ENCODE assay signal across 7 cellular contexts in genomic region chr17:65560628-65561371, GRCh38. TPM values are rescaled to one million over a fixed set of nuclear protein-coding genes. Genes with fewer than 3 reads are reported as not detected.
A peak's percentile ranks its signal among the peaks of the same experiment; 100 is the strongest.
DNase-seq lines count a peak whose midpoint lies in the region; ATAC-seq and TF ChIP-seq lines count a peak whose summit lies in the region.

No MANE protein-coding gene starts in this region.

- H3K9me3 ChIP-seq in OCI-LY3 (ENCODE audit: insufficient read depth, low read length) (no peaks in the 10 kb centered on the region), esophagus squamous epithelium (no peaks in the 10 kb centered on the region), mucosa of stomach (ENCODE audit: control insufficient read depth, low read length) (no peaks in the 10 kb centered on the region)

- peak in 2 of 4 donors; percentile 50 to 66 for TF ChIP-seq POLR2A in esophagus squamous epithelium (IDR thresholded peaks at IDR 0.05)

- H3K4me2 ChIP-seq in OCI-LY3 (ENCODE audit: low read length), result peak overlapping the region; percentile 58

- DNase-seq in HK-2 (ENCODE audit: unreplicated experiment), result peak; percentile 60
- peak; percentile 65 for DNase-seq in activated T-helper 1 cell treated with Interleukin-2 at 50 U/mL for 16 hours (ENCODE audit: low read depth)
- peak; percentile 21 for DNase-seq in esophagus squamous epithelium (lab: John Stamatoyannopoulos, UW)
- DNase-seq in stimulated activated CD8-positive, alpha-beta memory T cell treated with anti-CD3 and anti-CD28 coated beads, Interleukin-4, amount 100 ng/mL, for 4 hours (ENCODE audit: low read depth in 2 of 2, low spot score in 1 of 2), result peak; percentile 29 to 31

- peak overlapping the region; percentile 82 for H3K4me3 ChIP-seq in OCI-LY3 (ENCODE audit: low read length)
- peak overlapping the region in 2 of 4 donors; percentile 62 to 65 for H3K4me3 ChIP-seq in esophagus squamous epithelium
- no peak overlapping the region for H3K4me3 ChIP-seq in mucosa of stomach (ENCODE audit: low read length)

- intact Hi-C loops in esophagus squamous epithelium (cut with DNase I), result no loop called here

- H3K4me1 ChIP-seq in OCI-LY3 (ENCODE audit: low read length), result peaks cover 25% of the 10 kb centered on the region
- H3K4me1 ChIP-seq in esophagus squamous epithelium, result peaks cover 3 to 28% (median 16%) of the 10 kb centered on the region in 3 donors
- peaks cover 29% of the 10 kb centered on the region for H3K4me1 ChIP-seq in mucosa of stomach (ENCODE audit: control insufficient read depth, insufficient read depth, low read length)

- H3K27ac ChIP-seq in OCI-LY3 (ENCODE audit: low read length), result peak overlapping the region; percentile 61
- peak overlapping the region in 1 of 4 donors; percentile 90 for H3K27ac ChIP-seq in esophagus squamous epithelium

- H2AFZ ChIP-seq in OCI-LY3 (ENCODE audit: low read depth, low read length), result no peak overlapping the region

- H3K36me3 ChIP-seq in OCI-LY3 (replicated peaks; ENCODE audit: low read depth, low read length) (no peaks in the 10 kb centered on the region), esophagus squamous epithelium (peaks cover 0 to 6% (median 0%) of the 10 kb centered on the region in 3 donors), mucosa of stomach (ENCODE audit: control insufficient read depth, insufficient read depth, low read length) (no peaks in the 10 kb centered on the region)

- WGBS in esophagus squamous epithelium, 2 donors, result 0% methylated on average over 8 of the region's 106 CpGs; no CpG with 5 or more reads in 1 of the 2 donors

- H4K20me1 ChIP-seq in OCI-LY3 (ENCODE audit: insufficient read depth, low read length), result peaks cover 4% of the 10 kb centered on the region; the same call in 1 of the 2 replicates

- H3K9ac ChIP-seq in OCI-LY3 (ENCODE audit: low read length), result peak overlapping the region; percentile 58
- peak overlapping the region; percentile 73 for H3K9ac ChIP-seq in mucosa of stomach (ENCODE audit: low read length)

- peak; percentile 40 for ATAC-seq in GM18909 (IDR thresholded peaks at IDR 0.05; ENCODE audit: poor library complexity, unreplicated experiment)

- no peak for TF ChIP-seq CTCF in OCI-LY3 (IDR thresholded peaks at IDR 0.05; ENCODE audit: low read depth, low read length)
- no peak for TF ChIP-seq CTCF in esophagus squamous epithelium (IDR thresholded peaks at IDR 0.05)

- H3K27me3 ChIP-seq in OCI-LY3 (ENCODE audit: low read depth, low read length), result no peaks in the 10 kb centered on the region
- peaks cover 0 to 28% (median 0%) of the 10 kb centered on the region in 4 donors for H3K27me3 ChIP-seq in esophagus squamous epithelium
- no peaks in the 10 kb centered on the region for H3K27me3 ChIP-seq in mucosa of stomach (ENCODE audit: control insufficient read depth, insufficient read depth, low read length)

- H3K79me2 ChIP-seq in OCI-LY3 (ENCODE audit: low read length), result peaks cover 8% of the 10 kb centered on the region; the same call in 1 of the 2 replicates

RNA-seq across cellular contexts. Expression of gene AXIN2, which starts 0.6 kb away (rescaled TPM):
- 10 to 100 TPM in 1 of 4 donors, 1 to 10 TPM in 2, under 1 TPM in 1; 0.83 to 10.9 (median 6.2) TPM for total RNA-seq in esophagus squamous epithelium
